In the genomic region with DNA sequence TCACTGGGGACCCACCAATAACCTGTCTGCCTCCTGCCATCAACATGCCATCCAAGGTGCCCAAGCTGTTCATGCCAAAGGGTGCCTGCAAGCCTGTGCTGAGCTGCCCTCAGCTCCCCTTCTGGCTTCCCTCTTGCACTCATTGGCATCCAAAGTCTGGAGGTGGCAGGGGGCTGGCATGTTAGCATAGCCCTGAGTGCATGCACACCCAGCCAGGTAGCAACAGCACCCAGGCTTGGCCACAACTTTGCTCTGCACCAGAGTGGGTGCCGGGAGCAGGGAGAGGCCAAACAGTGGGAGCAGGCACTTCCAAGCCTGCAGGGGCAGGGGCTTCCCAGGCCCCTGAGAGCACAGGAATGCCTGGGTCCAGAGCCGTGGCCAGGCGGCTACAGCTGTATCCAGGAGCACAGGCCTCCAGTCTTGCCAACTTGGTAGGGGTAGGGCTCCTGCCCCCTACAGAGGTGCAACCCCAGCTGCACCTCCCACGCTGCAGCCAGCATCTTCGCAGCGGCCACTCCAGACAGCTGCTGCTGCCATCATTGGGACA, we compare ENCODE assay signal across 23 cellular contexts. TPM values are rescaled to one million over a fixed set of nuclear protein-coding genes. Genes with fewer than 3 reads are reported as not detected.
"Had no signal": no experiment of that assay in that cellular context is flagged by ENCODE, and none has a peak within 500 bp of the region (broad histone marks: within the 10 kb centered on the region; RNA-seq: fewer than 3 reads in every experiment).

No MANE protein-coding gene starts in this region.

- H3K27ac ChIP-seq: ascending aorta, body of pancreas, VCaP had no signal

- H3K36me3 Mint-ChIP-seq: T-cell had no signal

- H3K27ac Mint-ChIP-seq: activated CD4-positive, alpha-beta memory T cell treated with anti-CD3 and anti-CD28 coated beads, Interleukin-2, amount 10 ng/mL, durations not matched to agents 7 days and 5 days; activated CD4-positive, alpha-beta T cell treated with anti-CD3 and anti-CD28 coated beads for 36 hours; activated naive CD4-positive, alpha-beta T cell treated with anti-CD3 and anti-CD28 coated beads for 36 hours; activated T-helper 17 cell treated with anti-CD3 and anti-CD28 coated beads, Interleukin-2, amount 50 U/mL, for 72 hours; T-cell had no signal

- H3K9me3 ChIP-seq: ascending aorta, body of pancreas had no signal

- H3K4me1 Mint-ChIP-seq: activated CD4-positive, alpha-beta memory T cell treated with anti-CD3 and anti-CD28 coated beads, Interleukin-2, amount 10 ng/mL, durations not matched to agents 7 days and 5 days; activated CD4-positive, alpha-beta T cell treated with anti-CD3 and anti-CD28 coated beads for 36 hours; activated T-helper 17 cell treated with anti-CD3 and anti-CD28 coated beads, Interleukin-2, amount 50 U/mL, for 72 hours; T-cell had no signal

- DNase-seq: activated CD4-positive, alpha-beta memory T cell treated with anti-CD3 and anti-CD28 coated beads, Interleukin-2, amount 10 ng/mL, durations not matched to agents 7 days and 5 days; activated CD4-positive, alpha-beta T cell treated with anti-CD3 and anti-CD28 coated beads for 36 hours; activated CD4-positive, alpha-beta T cell treated with anti-CD3 and anti-CD28 coated beads, Interleukin-2, amount 50 U/mL, for 1 hour; activated gamma-delta T cell; activated naive CD4-positive, alpha-beta T cell treated with anti-CD3 and anti-CD28 coated beads for 36 hours; activated T-cell treated with anti-CD3 and anti-CD28 coated beads for 4 hours; activated T-cell treated with anti-CD3 and anti-CD28 coated beads, Interleukin-2, amount 50 U/mL, for 48 hours; amniotic stem cell; body of pancreas; central memory CD4-positive, alpha-beta T cell; NCI-H1105 treated with DMSO at 0.1 percent for 48 hours; NCI-H1436 treated with DMSO at 0.1 percent for 48 hours; NCI-H187; NCI-H2081; NCI-H510A treated with DMSO at 0.1 percent for 48 hours; PC-3; SIG-M5; T-cell; T-helper 2 cell; T1000 had no signal

- H3K4me3 ChIP-seq: ascending aorta, body of pancreas had no signal

- H3K4me3 Mint-ChIP-seq: activated CD4-positive, alpha-beta memory T cell treated with anti-CD3 and anti-CD28 coated beads, Interleukin-2, amount 10 ng/mL, durations not matched to agents 7 days and 5 days; activated CD4-positive, alpha-beta T cell treated with anti-CD3 and anti-CD28 coated beads for 36 hours; activated naive CD4-positive, alpha-beta T cell treated with anti-CD3 and anti-CD28 coated beads for 36 hours; activated T-helper 17 cell treated with anti-CD3 and anti-CD28 coated beads, Interleukin-2, amount 50 U/mL, for 72 hours; T-cell had no signal

- H3K9me3 Mint-ChIP-seq: activated CD4-positive, alpha-beta memory T cell treated with anti-CD3 and anti-CD28 coated beads, Interleukin-2, amount 10 ng/mL, durations not matched to agents 7 days and 5 days; activated naive CD4-positive, alpha-beta T cell treated with anti-CD3 and anti-CD28 coated beads for 36 hours; activated T-helper 17 cell treated with anti-CD3 and anti-CD28 coated beads, Interleukin-2, amount 50 U/mL, for 72 hours; T-cell had no signal

- H3K36me3 ChIP-seq: ascending aorta had no signal

- H3K27me3 ChIP-seq: ascending aorta, body of pancreas had no signal

- H3K4me1 ChIP-seq: ascending aorta, body of pancreas had no signal

- ATAC-seq: activated CD4-positive, alpha-beta T cell treated with anti-CD3 and anti-CD28 coated beads for 36 hours; activated T-helper 17 cell treated with anti-CD3 and anti-CD28 coated beads, Interleukin-2, amount 50 U/mL, for 72 hours; body of pancreas; PC-3; T-cell had no signal

- H3K27me3 Mint-ChIP-seq: activated CD4-positive, alpha-beta T cell treated with anti-CD3 and anti-CD28 coated beads for 36 hours had no signal

RNA-seq across cellular contexts. Expression of gene UCHL3, which starts 41.5 kb away (rescaled TPM):
- total RNA-seq: ascending aorta had no signal
